ENCODE assay signal across 15 cellular contexts in genomic region chr5:115394531-115394930, GRCh38.
"Had no signal": no experiment of that assay in that cellular context is flagged by ENCODE, and none has a peak within 500 bp of the region (broad histone marks: within the 10 kb centered on the region; RNA-seq: fewer than 3 reads in every experiment).

No MANE protein-coding gene starts in this region.

- DNase-seq: kidney glomerular epithelial cell; left cardiac atrium; left ventricle myocardium superior; midbrain; naive thymus-derived CD4-positive, alpha-beta T cell; ovary; right lobe of liver; stimulated activated CD4-positive, alpha-beta T cell treated with anti-CD3 and anti-CD28 coated beads, Interleukin-1b, Interleukin-23, amount 100 ng/mL, for 48 hours; stimulated activated CD4-positive, alpha-beta T cell treated with anti-CD3 and anti-CD28 coated beads, Interleukin-2, amount 100 ng/mL, for 48 hours; stimulated activated CD4-positive, alpha-beta T cell treated with anti-CD3 and anti-CD28 coated beads, Interleukin-4, amount 100 ng/mL, for 4 hours; stimulated activated naive B cell treated with anti-CD40 and anti-IgM and Interleukin-4, amounts not matched to agents 10 μg/mL and 1 μg/mL and 100 μg/mL, for 72 hours; stimulated activated naive CD8-positive, alpha-beta T cell treated with anti-CD3 and anti-CD28 coated beads, Interleukin-15, Interleukin-2, amounts not matched to agents 100 U/mL and 50 U/mL, for 24 hours; stomach; testis; thyroid gland had no signal
